ENCODE assay signal across 8 cellular contexts in the genomic region with DNA sequence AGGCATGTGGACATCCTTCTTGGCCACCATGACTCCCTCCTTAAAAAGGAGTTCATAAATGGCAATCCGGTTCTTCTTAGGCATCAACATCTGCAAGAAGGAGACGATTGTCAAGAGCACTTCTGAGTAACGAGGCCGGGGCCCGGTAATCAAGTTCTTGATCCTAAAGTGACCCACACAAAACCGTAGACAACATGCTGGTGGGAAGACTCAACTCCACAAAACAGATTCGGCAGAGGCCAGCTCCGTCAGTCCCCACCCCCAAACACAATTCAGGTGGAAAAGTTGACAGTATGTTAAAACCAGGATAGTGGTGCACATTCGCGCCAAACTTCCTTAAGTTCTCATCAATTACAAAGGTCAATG. TPM values are rescaled to one million over a fixed set of nuclear protein-coding genes. Genes with fewer than 3 reads are reported as not detected.
DNase-seq lines count a peak whose midpoint lies in the region; FAIRE-seq and TF ChIP-seq lines count a peak whose summit lies in the region.

No MANE protein-coding gene starts in this region.

- no peaks in the 10 kb centered on the region for H3K9me3 ChIP-seq in muscle layer of duodenum (ENCODE audit: control insufficient read depth in 1 of 2, low read length in 2 of 2)

- CTCF ChIA-PET in BJ (lab: Yijun Ruan, JAX): interaction anchor here (1.4 to 1.5 kb wide), 2 partner anchors 9 to 177 kb away, joined by 3 to 4 read pairs; no protein-coding TSS in a partner anchor

- H3K36me3 ChIP-seq in BJ (ENCODE audit: control insufficient read depth, insufficient read depth, low read length) (peaks cover 17% of the 10 kb centered on the region), bronchial epithelial cell (ENCODE audit: control insufficient read depth, insufficient read depth, low read length) (peaks cover 32% of the 10 kb centered on the region), muscle layer of duodenum (ENCODE audit: control insufficient read depth in 1 of 2, insufficient read depth in 2 of 2, low read length in 2 of 2) (peaks cover 35 to 43% of the 10 kb centered on the region in 2 donors)

- DNase-seq in BJ (ENCODE audit: low read depth) (no peak), M059J (ENCODE audit: low read depth) (peak; percentile 28), bronchial epithelial cell (ENCODE audit: low read depth) (no peak), NCI-H2196 treated with DMSO at 0.1 percent for 48 hours (lab: John Stamatoyannopoulos, UW; ENCODE audit: unreplicated experiment) (no peak), NCI-H446 (lab: John Stamatoyannopoulos, UW) (no peak), COLO668 (lab: John Stamatoyannopoulos, UW; ENCODE audit: unreplicated experiment) (no peak), retina (no peak)

- H3K27me3 ChIP-seq in BJ (ENCODE audit: control insufficient read depth, insufficient read depth, low read length) (no peaks in the 10 kb centered on the region), bronchial epithelial cell (ENCODE audit: control insufficient read depth, insufficient read depth, low read length) (no peaks in the 10 kb centered on the region), muscle layer of duodenum (ENCODE audit: low read depth, low read length) (no peaks in the 10 kb centered on the region)

- FAIRE-seq in bronchial epithelial cell (lab: Jason Lieb, UNC): no peak

- peaks cover 10 to 19% of the 10 kb centered on the region in 2 donors for H3K4me1 ChIP-seq in muscle layer of duodenum (ENCODE audit: control insufficient read depth in 1 of 2, insufficient read depth in 2 of 2, low read length in 2 of 2)

- TF ChIP-seq CTCF in BJ (IDR thresholded peaks at IDR 0.05; ENCODE audit: insufficient read depth, low read depth, low read length) (no peak), bronchial epithelial cell (IDR thresholded peaks at IDR 0.05; ENCODE audit: insufficient read depth, low read length, severe bottlenecking) (no peak)

- peak overlapping the region; percentile 98 for H3K4me3 ChIP-seq in BJ (ENCODE audit: low read depth, low read length)
- peak overlapping the region; percentile 57 for H3K4me3 ChIP-seq in bronchial epithelial cell (ENCODE audit: low read depth, low read length)
- H3K4me3 ChIP-seq in muscle layer of duodenum (ENCODE audit: low read depth in 1 of 2, low read length in 2 of 2): peak overlapping the region; percentile 66 to 94

- POLR2A ChIA-PET in BJ (lab: Charles Lee): no interaction called here

- H3K27ac ChIP-seq in muscle layer of duodenum (ENCODE audit: low read length): peak overlapping the region; percentile 92

RNA-seq across cellular contexts. Expression of a gene that starts 0.8 kb away (rescaled TPM):
- 2,590 and 3,048 TPM in 2 replicates for polyA plus RNA-seq in BJ (2011; rRNA removed)
- 602 and 1,164 TPM in 2 replicates for polyA minus RNA-seq in BJ (2011; rRNA and poly(A)+ RNA removed)
- total RNA-seq in M059J (2014; rRNA removed; shearing (Covaris generic)): 3,564 and 4,124 TPM in 2 replicates
- total RNA-seq in bronchial epithelial cell: 2,015 and 3,887 TPM in 2 replicates

RNA-seq across cellular contexts. Expression of a gene that starts 32.6 kb away (rescaled TPM):
- polyA plus RNA-seq in BJ (2011; rRNA removed): 9.6 and 14.9 TPM in 2 replicates
- polyA minus RNA-seq in BJ (2011; rRNA and poly(A)+ RNA removed): 12.1 and 12.5 TPM in 2 replicates
- total RNA-seq in M059J (2014; rRNA removed; shearing (Covaris generic)): 11.8 and 18.3 TPM in 2 replicates
- total RNA-seq in bronchial epithelial cell: 15.8 and 18.7 TPM in 2 replicates

RNA-seq across cellular contexts. Expression of a gene that starts 40.8 kb away (rescaled TPM):
- 0.02 and 0.04 TPM in 2 replicates for polyA plus RNA-seq in BJ (2011; rRNA removed)
- 0.05 TPM in 1 of 2 replicates, not detected in the other for polyA minus RNA-seq in BJ (2011; rRNA and poly(A)+ RNA removed)
- 0.20 TPM in 1 of 2 replicates, not detected in the other for total RNA-seq in M059J (2014; rRNA removed; shearing (Covaris generic))
- not detected in 2 replicates for total RNA-seq in bronchial epithelial cell
